Comparison of ENCODE assay signal across 8 cellular contexts in genomic region chr19:660793-661426, GRCh38. TPM values are rescaled to one million over a fixed set of nuclear protein-coding genes. Genes with fewer than 3 reads are reported as not detected.
DNase-seq lines count a peak whose midpoint lies in the region; ATAC-seq and TF ChIP-seq lines count a peak whose summit lies in the region.

No MANE protein-coding gene starts in this region.

- CTCF ChIA-PET in HCT116 (lab: Charles Lee) = no interaction called here
- CTCF ChIA-PET in activated CD8-positive, alpha-beta T cell treated with anti-CD3 and anti-CD28 coated beads for 36 hours (lab: Charles Lee) = interaction anchor here (0.7 to 1.3 kb wide), 6 partner anchors 19 to 77 kb away, joined by 3 to 4 read pairs (median 4); partner anchors contain the start of gene POLRMT

- H3K36me3 ChIP-seq in HCT116 (ENCODE audit: control insufficient read depth in 1 of 2, insufficient read depth in 2 of 2, low read length in 2 of 2) (peaks cover 3 to 21% of the 10 kb centered on the region in 2 experiments; a peak in 2 of 4 replicates), iPS-15b (ENCODE audit: control insufficient read depth, insufficient read depth, low read length) (peaks cover 12% of the 10 kb centered on the region), H7 (replicated peaks; ENCODE audit: control insufficient read depth, insufficient read depth, low read length) (no peaks in the 10 kb centered on the region)

- H3K27ac Mint-ChIP-seq in activated CD8-positive, alpha-beta T cell treated with anti-CD3 and anti-CD28 coated beads for 36 hours = peak overlapping the region; percentile 93

- ATAC-seq in HCT116 = no peak
- no peak for ATAC-seq in activated CD8-positive, alpha-beta T cell treated with anti-CD3 and anti-CD28 coated beads for 36 hours

- H3K27ac ChIP-seq in HCT116 (ENCODE audit: low read depth, low read length) (peak overlapping the region; percentile 99), skin epidermis (peak overlapping the region in 20 of 21 experiments; percentile 90 to 99 (median 96))

- no peak for TF ChIP-seq CTCF in HCT116 (IDR thresholded peaks at IDR 0.05 in 2 of 3, conservative IDR thresholded peaks at IDR 0.05 in 1 of 3; ENCODE audit: borderline replicate concordance in 1 of 3, insufficient read depth in 1 of 3, low read depth in 2 of 3, low read length in 2 of 3)
- TF ChIP-seq CTCF in activated CD8-positive, alpha-beta T cell treated with anti-CD3 and anti-CD28 coated beads for 36 hours (IDR thresholded peaks at IDR 0.05) = no peak

- H3K79me2 ChIP-seq in HCT116 (ENCODE audit: insufficient read depth, low read length) = peaks cover 70% of the 10 kb centered on the region

- intact Hi-C loops in HCT116 (cut with micrococcal nuclease) = no loop called here
- intact Hi-C loops in activated CD8-positive, alpha-beta T cell treated with anti-CD3 and anti-CD28 coated beads for 36 hours (cut with micrococcal nuclease) = no loop called here

- POLR2A ChIA-PET in HCT116 (lab: Charles Lee) = no interaction called here
- POLR2A ChIA-PET in activated CD8-positive, alpha-beta T cell treated with anti-CD3 and anti-CD28 coated beads for 36 hours (lab: Charles Lee) = interaction anchor here (0.6 to 2.4 kb wide), 12 partner anchors 9 to 138 kb away, joined by 3 to 6 read pairs (median 4); partner anchors contain the start of genes POLRMT and PTBP1

- H3K9me2 ChIP-seq in HCT116 (ENCODE audit: insufficient read depth) = no peaks in the 10 kb centered on the region

- H2AFZ ChIP-seq in HCT116 (ENCODE audit: low read depth, low read length, poor library complexity, severe bottlenecking) = no peak overlapping the region

- H3K27me3 ChIP-seq in HCT116 (ENCODE audit: insufficient read depth, low read length) (no peaks in the 10 kb centered on the region), iPS-15b (ENCODE audit: control insufficient read depth, insufficient read depth, low read length) (peaks cover 2% of the 10 kb centered on the region), H7 (ENCODE audit: control insufficient read depth, insufficient read depth, low read length) (no peaks in the 10 kb centered on the region)

- H3K9me3 ChIP-seq in HCT116 (ENCODE audit: control insufficient read depth in 1 of 2, insufficient read depth in 1 of 2, low read depth in 1 of 2, low read length in 2 of 2) = no peaks in the 10 kb centered on the region
- H3K9me3 ChIP-seq in iPS-15b (ENCODE audit: control insufficient read depth, insufficient read depth, low read length) = no peaks in the 10 kb centered on the region

- TF ChIP-seq POLR2A in HCT116 (IDR thresholded peaks at IDR 0.05; ENCODE audit: borderline replicate concordance, extremely low read depth, insufficient read depth, insufficient read length) = no peak

- H3K4me3 Mint-ChIP-seq in activated CD8-positive, alpha-beta T cell treated with anti-CD3 and anti-CD28 coated beads for 36 hours = peak overlapping the region; percentile 95

- H3K9ac ChIP-seq in HCT116 (ENCODE audit: low read length) = peak overlapping the region; percentile 98
- H3K9ac ChIP-seq in iPS-15b (ENCODE audit: low read depth, low read length) = peak overlapping the region; percentile 81

- peaks cover 5% of the 10 kb centered on the region; the same call in 1 of the 2 replicates for H4K20me1 ChIP-seq in HCT116 (ENCODE audit: insufficient read depth)

- peak overlapping the region; percentile 64 to 96 for H3K4me3 ChIP-seq in HCT116 (replicated peaks in 1 of 2; ENCODE audit: low read depth in 1 of 2, low read length in 2 of 2)
- H3K4me3 ChIP-seq in iPS-15b (ENCODE audit: low read depth, low read length) = peak overlapping the region; percentile 71
- H3K4me3 ChIP-seq in skin epidermis = peak overlapping the region; percentile 76 to 100 (median 99)
- H3K4me3 ChIP-seq in H7 (ENCODE audit: insufficient read depth, low read depth, low read length) = no peak overlapping the region

- H3K36me3 Mint-ChIP-seq in activated CD8-positive, alpha-beta T cell treated with anti-CD3 and anti-CD28 coated beads for 36 hours (ENCODE audit: low read depth) = peaks cover 33% of the 10 kb centered on the region

- H3K9me3 Mint-ChIP-seq in activated CD8-positive, alpha-beta T cell treated with anti-CD3 and anti-CD28 coated beads for 36 hours = no peaks in the 10 kb centered on the region

- RAD21 ChIA-PET in HCT116 (lab: Charles Lee; ENCODE audit: low non-redundant PET in 1 of 2, low total read pairs in 2 of 2, uncharacterized antibody in 2 of 2, unreplicated experiment in 2 of 2) = no interaction called here

- no peak for TF ChIP-seq RAD21 in HCT116 (IDR thresholded peaks at IDR 0.05; ENCODE audit: low read depth)

- peaks cover 33% of the 10 kb centered on the region for H3K4me1 Mint-ChIP-seq in activated CD8-positive, alpha-beta T cell treated with anti-CD3 and anti-CD28 coated beads for 36 hours (ENCODE audit: low read depth)

- no TSS peak for BruUV-seq in HCT116 (replicated peaks; lab: Mats Ljungman, UMichigan)

- no peaks in the 10 kb centered on the region for H3K27me3 Mint-ChIP-seq in activated CD8-positive, alpha-beta T cell treated with anti-CD3 and anti-CD28 coated beads for 36 hours

- H3K4me2 ChIP-seq in HCT116 (ENCODE audit: low read length) = peak overlapping the region; percentile 99

- DNase-seq in HCT116 (ENCODE audit: low read depth, low spot score) (no peak), NCI-H2171 (lab: John Stamatoyannopoulos, UW) (no peak), NOMO-1 treated with dmso at 0.1 percent for 144 hours (lab: John Stamatoyannopoulos, UW; ENCODE audit: unreplicated experiment) (no peak), H7 (no peak), NCI-H446 (lab: John Stamatoyannopoulos, UW) (no peak)
- DNase-seq in activated CD8-positive, alpha-beta T cell treated with anti-CD3 and anti-CD28 coated beads for 36 hours = no peak

- H3K4me1 ChIP-seq in HCT116 (ENCODE audit: control insufficient read depth in 1 of 2, insufficient read depth in 2 of 2, low read length in 2 of 2) = peaks cover 18 to 35% of the 10 kb centered on the region in 2 experiments
- peaks cover 2% of the 10 kb centered on the region for H3K4me1 ChIP-seq in iPS-15b (ENCODE audit: control insufficient read depth, insufficient read depth, low read length)

TF ChIP-seq in HCT116, 20 proteins besides CTCF, POLR2A, EP300 and RAD21 (continues in another document):
- TF ChIP-seq SIN3A (IDR thresholded peaks at IDR 0.05; ENCODE audit: low read depth) = no peak
- TF ChIP-seq SRF (IDR thresholded peaks at IDR 0.05; ENCODE audit: low read depth) = no peak
- no peak for TF ChIP-seq EZH2 (IDR thresholded peaks at IDR 0.05)
- TF ChIP-seq ELF1 (IDR thresholded peaks at IDR 0.05; ENCODE audit: borderline replicate concordance, low read depth) = no peak
- no peak for TF ChIP-seq REST (IDR thresholded peaks at IDR 0.05; ENCODE audit: low read depth)

RNA-seq across cellular contexts. Expression of gene RNF126, which starts 2.1 kb away (rescaled TPM):
- total RNA-seq in HCT116 (2021; ENCODE audit: unreplicated experiment) = 93.8 TPM
- 87.9 and 89.0 TPM in 2 replicates for polyA plus RNA-seq in HCT116 (2012)
- total RNA-seq in activated CD8-positive, alpha-beta T cell treated with anti-CD3 and anti-CD28 coated beads for 36 hours = 100 to 1,000 TPM in 1 of 2 experiments, 10 to 100 TPM in 1; 99.1 to 101 TPM
- total RNA-seq in H7 (2014; rRNA removed; shearing (Covaris generic)) = 119 and 128 TPM in 2 replicates

RNA-seq across cellular contexts. Expression of gene FSTL3, which starts 15.3 kb away (rescaled TPM):
- 29.1 TPM for total RNA-seq in HCT116 (2021; ENCODE audit: unreplicated experiment)
- polyA plus RNA-seq in HCT116 (2012) = 25.7 and 26.1 TPM in 2 replicates
- 10 to 100 TPM; 12.3 TPM for total RNA-seq in activated CD8-positive, alpha-beta T cell treated with anti-CD3 and anti-CD28 coated beads for 36 hours
- total RNA-seq in H7 (2014; rRNA removed; shearing (Covaris generic)) = 7.4 and 9.7 TPM in 2 replicates

RNA-seq across cellular contexts. Expression of gene FGF22, which starts 21.2 kb away (rescaled TPM):
- 1.5 TPM for total RNA-seq in HCT116 (2021; ENCODE audit: unreplicated experiment)
- polyA plus RNA-seq in HCT116 (2012) = 0.35 and 0.39 TPM in 2 replicates
- under 1 TPM in 1 of 2 experiments, not detected in 1; 0.16 TPM for total RNA-seq in activated CD8-positive, alpha-beta T cell treated with anti-CD3 and anti-CD28 coated beads for 36 hours
- total RNA-seq in H7 (2014; rRNA removed; shearing (Covaris generic)) = not detected in 2 replicates

RNA-seq across cellular contexts. Expression of gene POLRMT, which starts 27.6 kb away (rescaled TPM):
- 138 TPM for total RNA-seq in HCT116 (2021; ENCODE audit: unreplicated experiment)
- polyA plus RNA-seq in HCT116 (2012) = 175 and 185 TPM in 2 replicates
- 10 to 100 TPM; 66.6 to 67.9 TPM for total RNA-seq in activated CD8-positive, alpha-beta T cell treated with anti-CD3 and anti-CD28 coated beads for 36 hours
- 120 and 128 TPM in 2 replicates for total RNA-seq in H7 (2014; rRNA removed; shearing (Covaris generic))

RNA-seq across cellular contexts. Expression of gene PRSS57, which starts 34.3 kb away (rescaled TPM):
- not detected for total RNA-seq in HCT116 (2021; ENCODE audit: unreplicated experiment)
- 0.12 and 0.16 TPM in 2 replicates for polyA plus RNA-seq in HCT116 (2012)
- not detected for total RNA-seq in activated CD8-positive, alpha-beta T cell treated with anti-CD3 and anti-CD28 coated beads for 36 hours
- not detected in 2 replicates for total RNA-seq in H7 (2014; rRNA removed; shearing (Covaris generic))
